Comparison of ENCODE assay signal across 16 cellular contexts in the genomic region with DNA sequence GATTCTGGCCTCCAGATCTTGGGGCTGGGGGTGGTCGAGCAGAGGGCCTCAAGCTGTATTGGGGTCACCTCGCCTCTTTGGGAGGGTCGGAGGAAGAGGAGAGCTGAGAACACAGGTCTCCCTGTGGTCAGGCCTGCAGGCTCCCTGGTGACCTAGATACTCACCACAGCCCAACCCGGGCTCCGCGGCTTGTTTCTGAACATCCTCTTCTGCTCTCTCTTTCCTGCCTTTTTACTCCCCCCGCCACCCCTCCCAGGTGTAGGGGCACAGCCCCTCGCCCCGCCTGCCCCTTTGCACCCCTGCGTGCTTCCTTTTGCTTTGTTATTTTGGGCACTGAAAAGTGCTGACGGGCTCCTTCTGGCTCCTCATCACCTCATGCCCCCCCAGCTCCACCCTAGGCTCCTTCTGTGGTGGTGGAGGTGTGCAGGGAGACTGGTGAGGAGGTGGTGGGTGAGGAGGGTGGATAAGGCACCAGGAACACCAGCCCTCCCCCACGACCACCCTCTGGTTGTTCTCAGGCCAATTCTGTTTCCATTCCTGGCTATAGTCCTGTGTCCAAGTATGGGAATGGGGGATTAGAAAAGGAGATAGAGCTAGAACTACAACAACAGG. TPM values are rescaled to one million over a fixed set of nuclear protein-coding genes. Genes with fewer than 3 reads are reported as not detected.
DNase-seq lines count a peak whose midpoint lies in the region; ATAC-seq, FAIRE-seq and TF ChIP-seq lines count a peak whose summit lies in the region.
"Had no signal": no experiment of that assay in that cellular context is flagged by ENCODE, and none has a peak within 500 bp of the region (broad histone marks: within the 10 kb centered on the region; RNA-seq: fewer than 3 reads in every experiment).

No MANE protein-coding gene starts in this region.

- peak overlapping the region in 1 of 2 donors; percentile 35 for H3K27ac ChIP-seq in small intestine (ENCODE audit: low read depth in 1 of 2, low read length in 1 of 2)
- H3K27ac ChIP-seq: coronary artery, neutrophil had no signal

- H3K36me3 Mint-ChIP-seq in activated T-cell treated with anti-CD3 and anti-CD28 coated beads, Interleukin-2, amount 50 U/mL, for 72 hours (ENCODE audit: insufficient read depth in 2 of 2), result no peaks in the 10 kb centered on the region
- H3K36me3 Mint-ChIP-seq in activated naive CD8-positive, alpha-beta T cell treated with anti-CD3 and anti-CD28 coated beads, Interleukin-2, amount 50 U/mL, for 24 hours (ENCODE audit: low read depth), result peaks cover 2% of the 10 kb centered on the region
- H3K36me3 Mint-ChIP-seq in chondrocyte (ENCODE audit: low read depth), result no peaks in the 10 kb centered on the region
- H3K36me3 Mint-ChIP-seq: memory B cell had no signal

- H3K9me3 Mint-ChIP-seq in activated T-cell treated with anti-CD3 and anti-CD28 coated beads, Interleukin-2, amount 50 U/mL, for 72 hours, result no peaks in the 10 kb centered on the region
- H3K9me3 Mint-ChIP-seq in activated naive CD8-positive, alpha-beta T cell treated with anti-CD3 and anti-CD28 coated beads, Interleukin-2, amount 50 U/mL, for 24 hours, result no peaks in the 10 kb centered on the region
- no peaks in the 10 kb centered on the region for H3K9me3 Mint-ChIP-seq in chondrocyte (ENCODE audit: low read depth)
- H3K9me3 Mint-ChIP-seq: memory B cell had no signal

- no peaks in the 10 kb centered on the region for H3K27me3 Mint-ChIP-seq in activated T-cell treated with anti-CD3 and anti-CD28 coated beads, Interleukin-2, amount 50 U/mL, for 72 hours (ENCODE audit: low read depth)
- H3K27me3 Mint-ChIP-seq in activated naive CD8-positive, alpha-beta T cell treated with anti-CD3 and anti-CD28 coated beads, Interleukin-2, amount 50 U/mL, for 24 hours, result peaks cover 3% of the 10 kb centered on the region
- H3K27me3 Mint-ChIP-seq in chondrocyte (ENCODE audit: low read depth), result peaks cover 27% of the 10 kb centered on the region

- peak in 1 of 2 donors; percentile 14 for ATAC-seq in activated T-cell treated with anti-CD3 and anti-CD28 coated beads, Interleukin-2, amount 50 U/mL, for 72 hours (replicated peaks in 1 of 2)
- no peak for ATAC-seq in activated naive CD8-positive, alpha-beta T cell treated with anti-CD3 and anti-CD28 coated beads, Interleukin-2, amount 50 U/mL, for 24 hours
- ATAC-seq in HG03342 (IDR thresholded peaks at IDR 0.05; ENCODE audit: unreplicated experiment), result no peak

- FAIRE-seq in small intestine (lab: Jason Lieb, UNC) (no peak), HTR-8/SVneo (lab: Jason Lieb, UNC) (no peak)

- no peaks in the 10 kb centered on the region for H3K27me3 ChIP-seq in small intestine (ENCODE audit: control insufficient read depth in 2 of 2, insufficient read depth in 2 of 2, low read length in 2 of 2)

- peaks cover 39% of the 10 kb centered on the region for H3K4me1 Mint-ChIP-seq in activated T-cell treated with anti-CD3 and anti-CD28 coated beads, Interleukin-2, amount 50 U/mL, for 72 hours (ENCODE audit: low read depth)
- H3K4me1 Mint-ChIP-seq in activated naive CD8-positive, alpha-beta T cell treated with anti-CD3 and anti-CD28 coated beads, Interleukin-2, amount 50 U/mL, for 24 hours, result peaks cover 32% of the 10 kb centered on the region
- H3K4me1 Mint-ChIP-seq in chondrocyte (ENCODE audit: low read depth), result no peaks in the 10 kb centered on the region

- DNase-seq in activated T-cell treated with anti-CD3 and anti-CD28 coated beads, Interleukin-2, amount 50 U/mL, for 72 hours, result no peak
- DNase-seq in activated T-cell treated with anti-CD3 and anti-CD28 coated beads, Interleukin-2, amount 50 U/mL, for 48 hours, result no peak
- DNase-seq in RPMI8226, result peak; percentile 96
- no peak for DNase-seq in activated naive CD8-positive, alpha-beta T cell treated with anti-CD3 and anti-CD28 coated beads, Interleukin-2, amount 50 U/mL, for 24 hours
- DNase-seq in small intestine, result peak; percentile 49
- no peak for DNase-seq in chondrocyte (ENCODE audit: low spot score)
- no peak for DNase-seq in HTR-8/SVneo (ENCODE audit: insufficient read length, low spot score)
- DNase-seq: ACHN, erythroblast, NCI-H2171 treated with DMSO at 0.1 percent for 48 hours had no signal

- peaks cover 0 to 5% of the 10 kb centered on the region in 2 donors for H3K36me3 ChIP-seq in small intestine (ENCODE audit: control insufficient read depth in 2 of 2, insufficient read depth in 2 of 2, low read length in 2 of 2)
- H3K36me3 ChIP-seq: neutrophil had no signal

- no peak overlapping the region for H3K4me3 ChIP-seq in small intestine (ENCODE audit: low read depth in 1 of 2, low read length in 2 of 2)
- H3K4me3 ChIP-seq: coronary artery had no signal

- WGBS in small intestine, 3 donors, result 66 to 83% (median 68%) methylated on average over 12 of the region's 12 CpGs

- H3K4me1 ChIP-seq in small intestine (ENCODE audit: control insufficient read depth in 2 of 2, insufficient read depth in 1 of 2, low read depth in 1 of 2, low read length in 1 of 2), result no peaks in the 10 kb centered on the region

- H3K9me3 ChIP-seq in small intestine (ENCODE audit: control insufficient read depth, low read depth), result no peaks in the 10 kb centered on the region
- H3K9me3 ChIP-seq: neutrophil had no signal

- H3K4me3 Mint-ChIP-seq in activated T-cell treated with anti-CD3 and anti-CD28 coated beads, Interleukin-2, amount 50 U/mL, for 72 hours, result peak overlapping the region in 1 of 2 donors; percentile 35
- H3K4me3 Mint-ChIP-seq in activated naive CD8-positive, alpha-beta T cell treated with anti-CD3 and anti-CD28 coated beads, Interleukin-2, amount 50 U/mL, for 24 hours, result no peak overlapping the region
- H3K4me3 Mint-ChIP-seq in chondrocyte (ENCODE audit: unreplicated experiment), result no peak overlapping the region
- H3K4me3 Mint-ChIP-seq: memory B cell had no signal

- peak overlapping the region; percentile 15 for H3K27ac Mint-ChIP-seq in activated T-cell treated with anti-CD3 and anti-CD28 coated beads, Interleukin-2, amount 50 U/mL, for 72 hours
- peak overlapping the region; percentile 73 for H3K27ac Mint-ChIP-seq in activated naive CD8-positive, alpha-beta T cell treated with anti-CD3 and anti-CD28 coated beads, Interleukin-2, amount 50 U/mL, for 24 hours
- no peak overlapping the region for H3K27ac Mint-ChIP-seq in chondrocyte (ENCODE audit: unreplicated experiment)
- H3K27ac Mint-ChIP-seq: memory B cell had no signal

- TF ChIP-seq CTCF in chondrocyte (IDR thresholded peaks at IDR 0.05), result no peak

RNA-seq across cellular contexts. Expression of a gene that starts 10.6 kb away (rescaled TPM):
- under 1 TPM; 0.19 to 0.88 TPM for total RNA-seq in activated T-cell treated with anti-CD3 and anti-CD28 coated beads, Interleukin-2, amount 50 U/mL, for 72 hours
- polyA plus RNA-seq in small intestine, result under 1 TPM in 1 of 3 donors, not detected in 2; 0.15 TPM
- total RNA-seq in chondrocyte, result not detected in 3 replicates
- total RNA-seq: glomerular endothelial cell, subcutaneous adipose tissue had no signal

RNA-seq across cellular contexts. Expression of a gene that starts 15.8 kb away (rescaled TPM):
- 10 to 100 TPM in 1 of 2 donors, 1 to 10 TPM in 1; 1.8 to 10.3 TPM for total RNA-seq in activated T-cell treated with anti-CD3 and anti-CD28 coated beads, Interleukin-2, amount 50 U/mL, for 72 hours
- 10 to 100 TPM in 2 of 3 donors, 1 to 10 TPM in 1; 5.4 to 15.2 (median 10.8) TPM for polyA plus RNA-seq in small intestine
- total RNA-seq in chondrocyte, result not detected in 3 replicates
- total RNA-seq: glomerular endothelial cell had no signal

RNA-seq across cellular contexts. Expression of a gene that starts 23.8 kb away (rescaled TPM):
- 1 to 10 TPM; 2.1 to 4.4 TPM for total RNA-seq in activated T-cell treated with anti-CD3 and anti-CD28 coated beads, Interleukin-2, amount 50 U/mL, for 72 hours
- under 1 TPM in 1 of 3 donors, not detected in 2; 0.46 TPM for polyA plus RNA-seq in small intestine
- total RNA-seq in chondrocyte, result not detected in 3 replicates
- total RNA-seq: glomerular endothelial cell had no signal

RNA-seq across cellular contexts. Expression of a gene that starts 25.5 kb away (rescaled TPM):
- 10 to 100 TPM; 26.3 to 29.3 TPM for total RNA-seq in activated T-cell treated with anti-CD3 and anti-CD28 coated beads, Interleukin-2, amount 50 U/mL, for 72 hours
- 1 to 10 TPM in 2 of 3 donors, under 1 TPM in 1; 0.22 to 4.2 (median 1.1) TPM for polyA plus RNA-seq in small intestine
- 4.7 to 6.8 TPM (median 6.4 TPM) in 3 replicates for total RNA-seq in chondrocyte

RNA-seq across cellular contexts. Expression of a gene that starts 37.7 kb away (rescaled TPM):
- total RNA-seq in activated T-cell treated with anti-CD3 and anti-CD28 coated beads, Interleukin-2, amount 50 U/mL, for 72 hours, result under 1 TPM in 1 of 2 donors, not detected in 1; 0.25 TPM
- polyA plus RNA-seq in small intestine, result not detected
- total RNA-seq in chondrocyte, result not detected in 3 replicates
- total RNA-seq: glomerular endothelial cell, subcutaneous adipose tissue had no signal

Comparison
In these comparisons a context has a peak if more than half of its experiments do, and no peak if none do; other contexts are left out.
1. DNase-seq: peak in RPMI8226 (single experiment) and small intestine (single experiment); none in activated T-cell treated with anti-CD3 and anti-CD28 coated beads, Interleukin-2, amount 50 U/mL, for 72 hours (0 of 2), activated T-cell treated with anti-CD3 and anti-CD28 coated beads, Interleukin-2, amount 50 U/mL, for 48 hours (0 of 2), activated naive CD8-positive, alpha-beta T cell treated with anti-CD3 and anti-CD28 coated beads, Interleukin-2, amount 50 U/mL, for 24 hours (single experiment), chondrocyte (single experiment) and HTR-8/SVneo (single experiment).